In genomic region chr17:81179220-81179619, GRCh38 we compare ENCODE assay signal across 21 cellular contexts. TPM values are rescaled to one million over a fixed set of nuclear protein-coding genes. Genes with fewer than 3 reads are reported as not detected.
DNase-seq lines count a peak whose midpoint lies in the region; ATAC-seq, FAIRE-seq and TF ChIP-seq lines count a peak whose summit lies in the region.
"Had no signal": no experiment of that assay in that cellular context is flagged by ENCODE, and none has a peak within 500 bp of the region (broad histone marks: within the 10 kb centered on the region; RNA-seq: fewer than 3 reads in every experiment).

No MANE protein-coding gene starts in this region.

- H3K9me3 ChIP-seq in Panc1 (ENCODE audit: control insufficient read depth, insufficient read depth, low read depth, low read length) (no peaks in the 10 kb centered on the region), K562 (replicated peaks; ENCODE audit: control insufficient read depth, insufficient read depth, low read depth, low read length) (no peaks in the 10 kb centered on the region; the same call in 1 of the 2 replicates)
- H3K9me3 ChIP-seq: HAP-1 had no signal

- POLR2A ChIA-PET in Panc1 (lab: Charles Lee): no interaction called here
- POLR2A ChIA-PET in K562 (lab: Yijun Ruan, JAX): interaction anchor here (0.5 to 1.2 kb wide), 5 partner anchors 8 to 311 kb away, joined by 3 to 6 read pairs (median 3); no protein-coding TSS in a partner anchor

- H3K4me3 ChIP-seq in Panc1 (ENCODE audit: low read depth in 2 of 2, low read length in 2 of 2) (no peak overlapping the region), K562 (no peak overlapping the region)
- H3K4me3 ChIP-seq: A549, GM23248, HAP-1 had no signal

- no peak for TF ChIP-seq EP300 in K562 (IDR thresholded peaks at IDR 0.05; ENCODE audit: low read length)

- H3K36me3 ChIP-seq in Panc1 (ENCODE audit: control insufficient read depth, insufficient read depth, low read length) (no peaks in the 10 kb centered on the region), K562 (ENCODE audit: control insufficient read depth, insufficient read depth, low read length) (no peaks in the 10 kb centered on the region)
- H3K36me3 ChIP-seq: HAP-1 had no signal

- in situ Hi-C loops in Panc1 (cut with HindIII; ENCODE audit: low pct_unique_long_range_greater_than_20kb, low sequenced_read_pairs): no loop called here
- in situ Hi-C loops in K562 (cut with MboI): no loop called here

- H3K27ac ChIP-seq in Panc1 (ENCODE audit: low read length): no peak overlapping the region
- no peak overlapping the region for H3K27ac ChIP-seq in K562 (ENCODE audit: extremely low read depth, low read depth, low read length)
- H3K27ac ChIP-seq: 22Rv1, A549, GM23248 had no signal

- H3K27me3 ChIP-seq in Panc1 (ENCODE audit: control insufficient read depth, insufficient read depth, low read length) (no peaks in the 10 kb centered on the region), K562 (ENCODE audit: control insufficient read depth in 2 of 2, insufficient read depth in 2 of 2, low read length in 2 of 2) (peaks cover 22 to 64% of the 10 kb centered on the region in 2 experiments)

- 6% methylated on average over 7 of the region's 9 CpGs for WGBS in K562 (ENCODE audit: insufficient coverage, low coverage, missing lambda C conversion rate)

- BruUV-seq in Panc1 (replicated peaks; lab: Mats Ljungman, UMichigan): no TSS peak
- BruUV-seq in K562 (replicated peaks; lab: Mats Ljungman, UMichigan): no TSS peak

- CTCF ChIA-PET in Panc1 (lab: Charles Lee): interaction anchor here (0.5 to 0.6 kb wide), 2 partner anchors 31 to 66 kb away, joined by 3 to 10 read pairs; no protein-coding TSS in a partner anchor
- CTCF ChIA-PET in K562 (lab: Yijun Ruan, JAX; ENCODE audit: low intra/inter-chr PET ratio): no interaction called here

- H4K20me1 ChIP-seq in K562 (replicated peaks; ENCODE audit: control insufficient read depth, insufficient read depth, low read length): no peaks in the 10 kb centered on the region

- H3K9ac ChIP-seq in K562 (ENCODE audit: insufficient read depth in 1 of 2, low read depth in 2 of 2, low read length in 2 of 2): no peak overlapping the region
- H3K9ac ChIP-seq: GM23248 had no signal

- intact Hi-C loops in Panc1 (cut with micrococcal nuclease; ENCODE audit: unreplicated experiment): no loop called here
- intact Hi-C loops in K562 (cut with micrococcal nuclease): no loop called here
- intact Hi-C loops in sciatic nerve (cut with DNase I): no loop called here

- H3K4me1 ChIP-seq in Panc1 (ENCODE audit: control insufficient read depth, insufficient read depth, low read length) (no peaks in the 10 kb centered on the region; the same call in 1 of the 2 replicates), K562 (replicated peaks in 1 of 2; ENCODE audit: control insufficient read depth in 2 of 2, insufficient read depth in 2 of 2, low read length in 2 of 2) (peaks cover 0 to 43% of the 10 kb centered on the region in 2 experiments; a peak in 2 of 5 replicates)
- H3K4me1 ChIP-seq: A549, HAP-1 had no signal

- ATAC-seq in Panc1: peak; percentile 46
- peak; percentile 35; the same call in 1 of the 3 replicates for ATAC-seq in K562
- ATAC-seq in sciatic nerve: peak; percentile 32
- ATAC-seq: CD8-positive, alpha-beta T cell had no signal

- H3K4me2 ChIP-seq in K562 (ENCODE audit: insufficient read depth, low read length): no peak overlapping the region
- H3K4me2 ChIP-seq: A549 had no signal

- H3K9me1 ChIP-seq in K562 (ENCODE audit: control insufficient read depth, insufficient read depth, low read length): no peaks in the 10 kb centered on the region

- no peak for FAIRE-seq in K562 (lab: Jason Lieb, UNC)
- FAIRE-seq: A549, G401.6, GM12891, GM18507 had no signal

- no peaks in the 10 kb centered on the region for H3K79me2 ChIP-seq in K562 (ENCODE audit: control insufficient read depth, insufficient read depth, low read length)

- no peak for TF ChIP-seq RAD21 in K562 (CRISPR knock-in tag; conservative IDR thresholded peaks at IDR 0.05 in 1 of 2, IDR thresholded peaks at IDR 0.05 in 1 of 2)

- no peak for TF ChIP-seq CTCF in Panc1 (IDR thresholded peaks at IDR 0.05)
- TF ChIP-seq CTCF in K562 (IDR thresholded peaks at IDR 0.05 in 2 of 3, conservative IDR thresholded peaks at IDR 0.05 in 1 of 3; ENCODE audit: insufficient read depth in 2 of 3, low read depth in 1 of 3, low read length in 3 of 3): no peak

- TF ChIP-seq POLR2A in K562 (conservative IDR thresholded peaks at IDR 0.05): no peak

- no peak overlapping the region for H2AFZ ChIP-seq in K562 (ENCODE audit: low read depth, low read length)
- H2AFZ ChIP-seq: GM23248 had no signal

- DNase-seq in DMS 273 (lab: John Stamatoyannopoulos, UW; ENCODE audit: unreplicated experiment) (peak; percentile 64), DMS 273 treated with DMSO at 0.1 percent for 48 hours (lab: John Stamatoyannopoulos, UW) (no peak), Panc1 (ENCODE audit: low read depth, low spot score) (no peak), K562 (ENCODE audit: extremely low read depth in 1 of 4, low spot score in 3 of 4) (no peak), sciatic nerve (ENCODE audit: low spot score) (no peak), NCI-H526 treated with DMSO at 0.1 percent for 48 hours (lab: John Stamatoyannopoulos, UW) (no peak), NCI-H82 (lab: John Stamatoyannopoulos, UW) (no peak), RKO (ENCODE audit: low spot score) (no peak)
- DNase-seq: AML-193, Calu3, GM23248 had no signal

RNA-seq across cellular contexts. Expression of gene AATK, which starts 13.2 kb away (rescaled TPM):
- total RNA-seq in Panc1 (2021; ENCODE audit: unreplicated experiment): 3.7 TPM
- 6.9 TPM for polyA plus RNA-seq in Panc1 (2012; ENCODE audit: insufficient read length)
- total RNA-seq in K562 (2011; cell fraction: chromatin; rRNA removed; ENCODE audit: low replicate concordance): 0.63 and 1.3 TPM in 2 replicates
- total RNA-seq in K562 (2011; cell fraction: nucleolus; rRNA removed): 1.3 TPM in 2 replicates
- 0.84 and 1.1 TPM in 2 replicates for total RNA-seq in K562 (2011; cell fraction: nucleoplasm; rRNA removed)
- 0.24 TPM in 1 of 2 replicates, not detected in the other for total RNA-seq in K562 (2014; rRNA removed)
- 0.10 TPM in 1 of 2 replicates, not detected in the other for total RNA-seq in K562 (2014; rRNA removed; fragmentation: Illumina TruSeq; extraction: Trizol)
- total RNA-seq in K562 (2015; rRNA removed; fragmentation: Illumina TruSeq; extraction: Trizol): 0.11 TPM in 1 of 2 replicates, not detected in the other
- total RNA-seq in K562 (2021): 0.51 and 0.55 TPM in 2 replicates
- 0.43 and 0.50 TPM in 2 replicates for polyA plus RNA-seq in K562 (2011; rRNA removed)
- 0.46 and 1.1 TPM in 2 replicates for polyA plus RNA-seq in K562 (2011; cell fraction: cytosol; rRNA removed)
- polyA plus RNA-seq in K562 (2011; cell fraction: nucleus; rRNA removed): 1.6 and 3.2 TPM in 2 replicates
- 0.18 and 0.32 TPM in 2 replicates for polyA plus RNA-seq in K562 (2012)
- 0.29 TPM in 1 of 2 replicates, not detected in the other for polyA plus RNA-seq in K562 (2014; fragmentation: Illumina TruSeq; extraction: Trizol)
- not detected for polyA plus RNA-seq in K562 (2014; fragmentation: Nextera tagmentation; extraction: Ambion mirVana)
- 0.25 and 0.26 TPM in 2 replicates for polyA plus RNA-seq in K562 (2014; rRNA removed)
- not detected in 2 replicates for polyA minus RNA-seq in K562 (2011; rRNA and poly(A)+ RNA removed)
- polyA minus RNA-seq in K562 (2011; cell fraction: cytosol; rRNA and poly(A)+ RNA removed): 1.0 and 1.1 TPM in 2 replicates
- 0.78 and 1.5 TPM in 2 replicates for polyA minus RNA-seq in K562 (2011; cell fraction: nucleus; rRNA and poly(A)+ RNA removed)
- 440 TPM for total RNA-seq in sciatic nerve
- total RNA-seq: Calu3 had no signal

RNA-seq across cellular contexts. Expression of gene PVALEF, which starts 13.9 kb away (rescaled TPM):
- total RNA-seq in Panc1 (2021; ENCODE audit: unreplicated experiment) (not detected), K562 (2014; rRNA removed) (not detected in 2 replicates), K562 (2014; rRNA removed; fragmentation: Illumina TruSeq; extraction: Trizol) (not detected in 2 replicates), K562 (2015; rRNA removed; fragmentation: Illumina TruSeq; extraction: Trizol) (not detected in 2 replicates), K562 (2021) (not detected in 2 replicates), sciatic nerve (not detected)
- polyA plus RNA-seq in Panc1 (2012; ENCODE audit: insufficient read length): not detected
- not detected in 2 replicates for total RNA-seq in K562 (2011; cell fraction: chromatin; rRNA removed; ENCODE audit: low replicate concordance)
- total RNA-seq in K562 (2011; cell fraction: nucleolus; rRNA removed): not detected in 2 replicates
- total RNA-seq in K562 (2011; cell fraction: nucleoplasm; rRNA removed): not detected in 2 replicates
- polyA plus RNA-seq in K562 (2011; rRNA removed) (not detected in 2 replicates), K562 (2014; fragmentation: Illumina TruSeq; extraction: Trizol) (not detected in 2 replicates), K562 (2014; fragmentation: Nextera tagmentation; extraction: Ambion mirVana) (not detected), K562 (2014; rRNA removed) (not detected in 2 replicates)
- not detected in 2 replicates for polyA plus RNA-seq in K562 (2011; cell fraction: cytosol; rRNA removed)
- polyA plus RNA-seq in K562 (2011; cell fraction: nucleus; rRNA removed): not detected in 2 replicates
- not detected in 2 replicates for polyA plus RNA-seq in K562 (2012)
- not detected in 2 replicates for polyA minus RNA-seq in K562 (2011; rRNA and poly(A)+ RNA removed)
- polyA minus RNA-seq in K562 (2011; cell fraction: cytosol; rRNA and poly(A)+ RNA removed): not detected in 2 replicates
- polyA minus RNA-seq in K562 (2011; cell fraction: nucleus; rRNA and poly(A)+ RNA removed): not detected in 2 replicates
- total RNA-seq: Calu3; CD8-positive, alpha-beta T cell; GM23248; H4; HT-29 had no signal
- polyA plus RNA-seq: A549, BJ, GM23248 had no signal

RNA-seq across cellular contexts. Expression of gene CEP131, which starts 43.5 kb away (rescaled TPM):
- total RNA-seq in Panc1 (2021; ENCODE audit: unreplicated experiment): 26.0 TPM
- 32.5 TPM for polyA plus RNA-seq in Panc1 (2012; ENCODE audit: insufficient read length)
- 15.6 and 46.2 TPM in 2 replicates for total RNA-seq in K562 (2011; cell fraction: chromatin; rRNA removed; ENCODE audit: low replicate concordance)
- 30.3 and 31.2 TPM in 2 replicates for total RNA-seq in K562 (2011; cell fraction: nucleolus; rRNA removed)
- total RNA-seq in K562 (2011; cell fraction: nucleoplasm; rRNA removed): 11.7 and 22.0 TPM in 2 replicates
- total RNA-seq in K562 (2014; rRNA removed): 18.3 and 21.2 TPM in 2 replicates
- total RNA-seq in K562 (2014; rRNA removed; fragmentation: Illumina TruSeq; extraction: Trizol): 0.99 and 1.2 TPM in 2 replicates
- total RNA-seq in K562 (2015; rRNA removed; fragmentation: Illumina TruSeq; extraction: Trizol): 6.3 and 8.8 TPM in 2 replicates
- total RNA-seq in K562 (2021): 14.9 and 16.7 TPM in 2 replicates
- polyA plus RNA-seq in K562 (2011; rRNA removed): 2.3 and 4.7 TPM in 2 replicates
- polyA plus RNA-seq in K562 (2011; cell fraction: cytosol; rRNA removed): 3.2 and 5.1 TPM in 2 replicates
- polyA plus RNA-seq in K562 (2011; cell fraction: nucleus; rRNA removed): 21.2 and 39.0 TPM in 2 replicates
- polyA plus RNA-seq in K562 (2012): 16.5 and 26.3 TPM in 2 replicates
- 1.7 and 5.3 TPM in 2 replicates for polyA plus RNA-seq in K562 (2014; fragmentation: Illumina TruSeq; extraction: Trizol)
- under 1 TPM; 0.24 to 0.34 TPM for polyA plus RNA-seq in K562 (2014; fragmentation: Nextera tagmentation; extraction: Ambion mirVana)
- 12.4 and 17.1 TPM in 2 replicates for polyA plus RNA-seq in K562 (2014; rRNA removed)
- polyA minus RNA-seq in K562 (2011; rRNA and poly(A)+ RNA removed): 1.1 and 1.4 TPM in 2 replicates
- polyA minus RNA-seq in K562 (2011; cell fraction: cytosol; rRNA and poly(A)+ RNA removed): 4.2 and 7.9 TPM in 2 replicates
- 7.3 and 8.8 TPM in 2 replicates for polyA minus RNA-seq in K562 (2011; cell fraction: nucleus; rRNA and poly(A)+ RNA removed)
- 10.1 TPM for total RNA-seq in sciatic nerve

RNA-seq across cellular contexts. Expression of gene TEPSIN, which starts 59.6 kb away (rescaled TPM):
- total RNA-seq in Panc1 (2021; ENCODE audit: unreplicated experiment) (44.9 TPM), K562 (2014; rRNA removed) (10.0 and 18.0 TPM in 2 replicates), K562 (2014; rRNA removed; fragmentation: Illumina TruSeq; extraction: Trizol) (1.8 and 2.1 TPM in 2 replicates), K562 (2015; rRNA removed; fragmentation: Illumina TruSeq; extraction: Trizol) (5.1 and 5.7 TPM in 2 replicates), K562 (2021) (24.8 and 29.8 TPM in 2 replicates), sciatic nerve (38.1 TPM)
- 35.3 TPM for polyA plus RNA-seq in Panc1 (2012; ENCODE audit: insufficient read length)
- 40.8 and 141 TPM in 2 replicates for total RNA-seq in K562 (2011; cell fraction: chromatin; rRNA removed; ENCODE audit: low replicate concordance)
- total RNA-seq in K562 (2011; cell fraction: nucleolus; rRNA removed): 87.2 and 95.9 TPM in 2 replicates
- 46.2 and 50.4 TPM in 2 replicates for total RNA-seq in K562 (2011; cell fraction: nucleoplasm; rRNA removed)
- polyA plus RNA-seq in K562 (2011; rRNA removed) (6.6 and 9.8 TPM in 2 replicates), K562 (2014; fragmentation: Illumina TruSeq; extraction: Trizol) (5.3 and 7.2 TPM in 2 replicates), K562 (2014; fragmentation: Nextera tagmentation; extraction: Ambion mirVana) (under 1 TPM; 0.80 to 0.81 TPM), K562 (2014; rRNA removed) (15.2 and 22.7 TPM in 2 replicates)
- 8.0 and 15.3 TPM in 2 replicates for polyA plus RNA-seq in K562 (2011; cell fraction: cytosol; rRNA removed)
- 105 and 184 TPM in 2 replicates for polyA plus RNA-seq in K562 (2011; cell fraction: nucleus; rRNA removed)
- 12.5 and 21.3 TPM in 2 replicates for polyA plus RNA-seq in K562 (2012)
- 3.7 and 4.7 TPM in 2 replicates for polyA minus RNA-seq in K562 (2011; rRNA and poly(A)+ RNA removed)
- polyA minus RNA-seq in K562 (2011; cell fraction: cytosol; rRNA and poly(A)+ RNA removed): 4.6 and 6.4 TPM in 2 replicates
- polyA minus RNA-seq in K562 (2011; cell fraction: nucleus; rRNA and poly(A)+ RNA removed): 37.2 and 42.8 TPM in 2 replicates

RNA-seq across cellular contexts. Expression of gene NDUFAF8, which starts 59.9 kb away (rescaled TPM):
- total RNA-seq in Panc1 (2021; ENCODE audit: unreplicated experiment) (75.8 TPM), K562 (2014; rRNA removed) (107 and 136 TPM in 2 replicates), K562 (2014; rRNA removed; fragmentation: Illumina TruSeq; extraction: Trizol) (102 and 107 TPM in 2 replicates), K562 (2015; rRNA removed; fragmentation: Illumina TruSeq; extraction: Trizol) (84.5 and 90.0 TPM in 2 replicates), K562 (2021) (83.7 and 87.1 TPM in 2 replicates), sciatic nerve (37.4 TPM)
- 144 TPM for polyA plus RNA-seq in Panc1 (2012; ENCODE audit: insufficient read length)
- total RNA-seq in K562 (2011; cell fraction: chromatin; rRNA removed; ENCODE audit: low replicate concordance): 68.1 and 75.3 TPM in 2 replicates
- 29.2 and 40.8 TPM in 2 replicates for total RNA-seq in K562 (2011; cell fraction: nucleolus; rRNA removed)
- total RNA-seq in K562 (2011; cell fraction: nucleoplasm; rRNA removed): 60.6 and 70.4 TPM in 2 replicates
- polyA plus RNA-seq in K562 (2011; rRNA removed) (88.8 and 116 TPM in 2 replicates), K562 (2014; fragmentation: Illumina TruSeq; extraction: Trizol) (33.5 and 44.1 TPM in 2 replicates), K562 (2014; fragmentation: Nextera tagmentation; extraction: Ambion mirVana) (10 to 100 TPM; 13.5 to 17.4 TPM), K562 (2014; rRNA removed) (138 and 144 TPM in 2 replicates)
- polyA plus RNA-seq in K562 (2011; cell fraction: cytosol; rRNA removed): 77.7 and 122 TPM in 2 replicates
- polyA plus RNA-seq in K562 (2011; cell fraction: nucleus; rRNA removed): 40.8 and 50.9 TPM in 2 replicates
- 37.9 and 163 TPM in 2 replicates for polyA plus RNA-seq in K562 (2012)
- 36.1 and 37.7 TPM in 2 replicates for polyA minus RNA-seq in K562 (2011; rRNA and poly(A)+ RNA removed)
- 4.4 and 14.6 TPM in 2 replicates for polyA minus RNA-seq in K562 (2011; cell fraction: cytosol; rRNA and poly(A)+ RNA removed)
- 11.4 and 14.2 TPM in 2 replicates for polyA minus RNA-seq in K562 (2011; cell fraction: nucleus; rRNA and poly(A)+ RNA removed)

Comparison
In these comparisons a context has a peak if more than half of its experiments do, and no peak if none do; other contexts are left out.
1. RNA of gene AATK, which starts 13.2 kb away (total RNA-seq): 440 TPM in sciatic nerve (single experiment); 3.7 TPM in Panc1 (single experiment) and 0.10 to 1.3 TPM in K562; every median in the first group is over 10 times any median in the second.
2. Peak in every context shown above with its lines, with median percentiles within 50 percentile points of each other: ATAC-seq.